Comparison of ENCODE assay signal across 1 cellular context in genomic region chr10:27759483-27760281, GRCh38.
TF ChIP-seq lines count a peak whose summit lies in the region.

No MANE protein-coding gene starts in this region.

TF ChIP-seq in GM23338, 12 proteins besides CTCF, POLR2A, EP300 and RAD21 (continued from another document):
- TF ChIP-seq ZNF462 (CRISPR knock-in tag; IDR thresholded peaks at IDR 0.05) (no peak), EZH2phosphoT487 (IDR thresholded peaks at IDR 0.05; ENCODE audit: unreplicated experiment) (no peak), NANOG (IDR thresholded peaks at IDR 0.05; ENCODE audit: borderline replicate concordance) (no peak), REST (IDR thresholded peaks at IDR 0.05; ENCODE audit: unreplicated experiment) (no peak), EZH2 (IDR thresholded peaks at IDR 0.05; ENCODE audit: low read depth, unreplicated experiment) (no peak), JUNB (IDR thresholded peaks at IDR 0.05; ENCODE audit: unreplicated experiment) (no peak)
